ENCODE assay signal across 17 cellular contexts in the genomic region with DNA sequence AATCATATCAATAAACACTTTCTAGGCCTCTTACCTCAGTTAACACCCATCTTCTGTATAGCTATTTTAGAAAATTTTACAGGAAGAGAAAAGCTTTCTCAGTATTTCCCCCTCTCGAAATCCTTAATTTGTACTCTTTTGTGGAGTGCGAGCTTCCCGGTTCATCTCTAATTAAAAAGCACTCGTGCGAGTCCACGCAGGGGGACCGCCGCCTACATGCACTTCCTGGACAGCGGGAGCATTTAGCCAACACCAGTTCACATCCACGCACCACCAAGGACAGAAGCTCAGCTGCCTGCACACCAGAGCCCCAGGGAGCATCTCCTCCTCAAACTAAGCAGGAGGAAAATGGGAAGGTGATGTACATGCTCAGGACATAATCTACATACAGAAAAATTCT.
DNase-seq lines count a peak whose midpoint lies in the region; ATAC-seq, FAIRE-seq and TF ChIP-seq lines count a peak whose summit lies in the region.
"Had no signal": no experiment of that assay in that cellular context is flagged by ENCODE, and none has a peak within 500 bp of the region (broad histone marks: within the 10 kb centered on the region; RNA-seq: fewer than 3 reads in every experiment).

No MANE protein-coding gene starts in this region.

- no peak for ATAC-seq in right lobe of liver
- no peak for ATAC-seq in HepG2
- no peak for ATAC-seq in central memory CD8-positive, alpha-beta T cell (replicated peaks; ENCODE audit: extremely low read depth, poor library complexity, severe bottlenecking)
- no peak for ATAC-seq in natural killer cell treated with Interleukin-12 subunit alpha and Interleukin-12 subunit beta and Interleukin-15 and Interleukin-18, amount 100 ng/mL, for 72 hours
- ATAC-seq: lower lobe of right lung, right cardiac atrium, WTC11 had no signal

- peaks cover 50% of the 10 kb centered on the region for H3K4me1 Mint-ChIP-seq in central memory CD8-positive, alpha-beta T cell
- H3K4me1 Mint-ChIP-seq in natural killer cell treated with Interleukin-12 subunit alpha and Interleukin-12 subunit beta and Interleukin-15 and Interleukin-18, amount 100 ng/mL, for 72 hours (ENCODE audit: low read depth in 2 of 2) = peaks cover 42 to 54% of the 10 kb centered on the region in 2 donors

- peak overlapping the region; percentile 79 for H3K27ac Mint-ChIP-seq in central memory CD8-positive, alpha-beta T cell (ENCODE audit: low read depth)
- H3K27ac Mint-ChIP-seq in natural killer cell treated with Interleukin-12 subunit alpha and Interleukin-12 subunit beta and Interleukin-15 and Interleukin-18, amount 100 ng/mL, for 72 hours = peak overlapping the region; percentile 55 to 56
- H3K27ac Mint-ChIP-seq: WTC11 had no signal

- no peak for TF ChIP-seq RAD21 in HepG2 (CRISPR knock-in tag; IDR thresholded peaks at IDR 0.05)

- H3K27ac ChIP-seq in right lobe of liver = no peak overlapping the region
- H3K27ac ChIP-seq in HepG2 (ENCODE audit: extremely low read length, insufficient read depth, low read length) = no peak overlapping the region
- H3K27ac ChIP-seq: lower lobe of right lung had no signal

- H4K20me1 ChIP-seq in HepG2 (ENCODE audit: insufficient read depth, low read length) = no peaks in the 10 kb centered on the region

- H3K9me3 ChIP-seq in right lobe of liver (no peaks in the 10 kb centered on the region), HepG2 (ENCODE audit: low read length) (no peaks in the 10 kb centered on the region)
- H3K9me3 ChIP-seq: lower lobe of right lung had no signal

- H2AFZ ChIP-seq in HepG2 (ENCODE audit: low read length) = no peak overlapping the region

- TF ChIP-seq POLR2A in right lobe of liver (IDR thresholded peaks at IDR 0.05) (no peak), HepG2 (IDR thresholded peaks at IDR 0.05; ENCODE audit: insufficient read depth in 1 of 2, low read depth in 2 of 2, low read length in 2 of 2) (no peak)

- H3K27me3 ChIP-seq in right lobe of liver (no peaks in the 10 kb centered on the region), HepG2 (ENCODE audit: control insufficient read depth in 1 of 2, insufficient read depth in 2 of 2, low read length in 2 of 2) (peaks cover 4 to 44% of the 10 kb centered on the region in 2 experiments)

- H3K9me3 Mint-ChIP-seq in central memory CD8-positive, alpha-beta T cell = peaks cover 5% of the 10 kb centered on the region
- no peaks in the 10 kb centered on the region for H3K9me3 Mint-ChIP-seq in natural killer cell treated with Interleukin-12 subunit alpha and Interleukin-12 subunit beta and Interleukin-15 and Interleukin-18, amount 100 ng/mL, for 72 hours

- H3K4me3 ChIP-seq in right lobe of liver (no peak overlapping the region), HepG2 (replicated peaks in 1 of 3; ENCODE audit: insufficient read depth in 1 of 3, low read depth in 2 of 3, low read length in 3 of 3) (no peak overlapping the region)
- H3K4me3 ChIP-seq: lower lobe of right lung had no signal

- POLR2A ChIA-PET in HepG2 (lab: Yijun Ruan, JAX) = no interaction called here
- POLR2A ChIA-PET in HEK293T (lab: Yijun Ruan, JAX) = no interaction called here

- DNase-seq in right lobe of liver = peak in 2 of 3 donors; percentile 11 to 20
- no peak for DNase-seq in HepG2 (ENCODE audit: low spot score)
- no peak for DNase-seq in central memory CD8-positive, alpha-beta T cell (ENCODE audit: low spot score in 2 of 2)
- DNase-seq in natural killer cell treated with Interleukin-12 subunit alpha and Interleukin-12 subunit beta and Interleukin-15 and Interleukin-18, amount 100 ng/mL, for 72 hours (ENCODE audit: low spot score) = no peak
- DNase-seq in HEK293T (ENCODE audit: extremely low spot score) = no peak
- no peak for DNase-seq in DMS79 (lab: John Stamatoyannopoulos, UW)
- no peak for DNase-seq in NCI-H1105 (lab: John Stamatoyannopoulos, UW)
- DNase-seq in CD1c-positive myeloid dendritic cell (ENCODE audit: extremely low spot score) = no peak
- DNase-seq: DMS153; effector CD4-positive, alpha-beta T cell; glutamatergic neuron; NCI-H187 treated with DMSO at 0.1 percent for 48 hours; NCI-H510A; Right ventricle myocardium superior had no signal

- no peaks in the 10 kb centered on the region for H3K27me3 Mint-ChIP-seq in central memory CD8-positive, alpha-beta T cell
- no peaks in the 10 kb centered on the region for H3K27me3 Mint-ChIP-seq in natural killer cell treated with Interleukin-12 subunit alpha and Interleukin-12 subunit beta and Interleukin-15 and Interleukin-18, amount 100 ng/mL, for 72 hours

- no peak overlapping the region for H3K4me2 ChIP-seq in HepG2 (ENCODE audit: low read depth, low read length)

- H3K79me2 ChIP-seq in HepG2 (ENCODE audit: insufficient read depth, low read length) = no peaks in the 10 kb centered on the region

- H3K4me1 ChIP-seq in right lobe of liver = no peaks in the 10 kb centered on the region
- no peaks in the 10 kb centered on the region for H3K4me1 ChIP-seq in HepG2 (ENCODE audit: insufficient read depth, low read length)

- H3K36me3 Mint-ChIP-seq in central memory CD8-positive, alpha-beta T cell (ENCODE audit: insufficient read depth) = peaks cover 53% of the 10 kb centered on the region
- H3K36me3 Mint-ChIP-seq in natural killer cell treated with Interleukin-12 subunit alpha and Interleukin-12 subunit beta and Interleukin-15 and Interleukin-18, amount 100 ng/mL, for 72 hours = peaks cover 6% of the 10 kb centered on the region

- no peak overlapping the region for H3K9ac ChIP-seq in HepG2 (ENCODE audit: insufficient read depth, low read depth, low read length)

- intact Hi-C loops in right lobe of liver (cut with DNase I) = no loop called here
- intact Hi-C loops in HepG2 (cut with micrococcal nuclease; ENCODE audit: unreplicated experiment) = no loop called here

- WGBS in right lobe of liver (ENCODE audit: insufficient coverage, low coverage, low lambda C conversion rate, missing lambda C conversion rate) = 80% methylated on average over 9 of the region's 10 CpGs
- 49% methylated on average over 10 of the region's 10 CpGs for WGBS in HepG2 (ENCODE audit: low lambda C conversion rate)

- no peak overlapping the region for H3K4me3 Mint-ChIP-seq in central memory CD8-positive, alpha-beta T cell
- H3K4me3 Mint-ChIP-seq in natural killer cell treated with Interleukin-12 subunit alpha and Interleukin-12 subunit beta and Interleukin-15 and Interleukin-18, amount 100 ng/mL, for 72 hours = no peak overlapping the region
- H3K4me3 Mint-ChIP-seq: WTC11 had no signal

- in situ Hi-C loops in HepG2 (cut with HindIII; ENCODE audit: extremely low pct_ligation_motif_present, low pct_unique_long_range_greater_than_20kb) = no loop called here

- TF ChIP-seq CTCF in right lobe of liver (IDR thresholded peaks at IDR 0.05) = no peak
- no peak for TF ChIP-seq CTCF in HepG2 (CRISPR knock-in tag; IDR thresholded peaks at IDR 0.05)

- FAIRE-seq in HepG2 (lab: Jason Lieb, UNC) = no peak

- H3K36me3 ChIP-seq in right lobe of liver = no peaks in the 10 kb centered on the region
- no peaks in the 10 kb centered on the region for H3K36me3 ChIP-seq in HepG2 (replicated peaks in 1 of 2; ENCODE audit: control insufficient read depth in 1 of 2, insufficient read depth in 2 of 2, low read length in 2 of 2)

- no peak for TF ChIP-seq EP300 in HepG2 (IDR thresholded peaks at IDR 0.05; ENCODE audit: low read depth in 2 of 2, low read length in 2 of 2)
- no peak for TF ChIP-seq EP300 in HepG2 (CRISPR knock-in tag; IDR thresholded peaks at IDR 0.05; ENCODE audit: borderline replicate concordance)

- no TSS peak for BruUV-seq in HepG2 (replicated peaks; lab: Mats Ljungman, UMichigan)

- CTCF ChIA-PET in HepG2 (lab: Yijun Ruan, JAX; ENCODE audit: low intra/inter-chr PET ratio, low total read pairs) (no interaction called here), HEK293T (lab: Yijun Ruan, JAX) (no interaction called here)

TF ChIP-seq in HepG2, 621 proteins besides CTCF, POLR2A, EP300 and RAD21 (continues in another document):
- no peak for TF ChIP-seq RBFOX2 (IDR thresholded peaks at IDR 0.05; ENCODE audit: low read depth, low read length)
- TF ChIP-seq HOXD1 (CRISPR knock-in tag; IDR thresholded peaks at IDR 0.05) = no peak
- TF ChIP-seq LBX2 (CRISPR knock-in tag; IDR thresholded peaks at IDR 0.05; ENCODE audit: borderline replicate concordance) = no peak
- no peak for TF ChIP-seq ZNF331 (CRISPR knock-in tag; IDR thresholded peaks at IDR 0.05)
- TF ChIP-seq TOPORS (CRISPR knock-in tag; IDR thresholded peaks at IDR 0.05) = no peak
- TF ChIP-seq, protein P1, sequence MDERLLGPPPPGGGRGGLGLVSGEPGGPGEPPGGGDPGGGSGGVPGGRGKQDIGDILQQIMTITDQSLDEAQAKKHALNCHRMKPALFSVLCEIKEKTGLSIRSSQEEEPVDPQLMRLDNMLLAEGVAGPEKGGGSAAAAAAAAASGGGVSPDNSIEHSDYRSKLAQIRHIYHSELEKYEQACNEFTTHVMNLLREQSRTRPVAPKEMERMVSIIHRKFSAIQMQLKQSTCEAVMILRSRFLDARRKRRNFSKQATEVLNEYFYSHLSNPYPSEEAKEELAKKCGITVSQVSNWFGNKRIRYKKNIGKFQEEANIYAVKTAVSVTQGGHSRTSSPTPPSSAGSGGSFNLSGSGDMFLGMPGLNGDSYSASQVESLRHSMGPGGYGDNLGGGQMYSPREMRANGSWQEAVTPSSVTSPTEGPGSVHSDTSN (CRISPR knock-in tag; IDR thresholded peaks at IDR 0.05) = no peak

TF ChIP-seq in HEK293T, 16 proteins besides CTCF, POLR2A, EP300 and RAD21:
- no peak for TF ChIP-seq NFRKB (IDR thresholded peaks at IDR 0.05)
- TF ChIP-seq FOXM1 (IDR thresholded peaks at IDR 0.05; ENCODE audit: borderline replicate concordance) = no peak
- TF ChIP-seq ELF4 (IDR thresholded peaks at IDR 0.05) = no peak
- TF ChIP-seq LEF1 (IDR thresholded peaks at IDR 0.05; ENCODE audit: borderline replicate concordance) = no peak
- no peak for TF ChIP-seq L3MBTL2 (conservative IDR thresholded peaks at IDR 0.05)
- TF ChIP-seq ARNT (IDR thresholded peaks at IDR 0.05) = no peak
- no peak for TF ChIP-seq BHLHE40 (IDR thresholded peaks at IDR 0.05; ENCODE audit: borderline replicate concordance)
- no peak for TF ChIP-seq FOXK2 (IDR thresholded peaks at IDR 0.05)
- no peak for TF ChIP-seq FOXA1 (IDR thresholded peaks at IDR 0.05)
- TF ChIP-seq ZNF384 (IDR thresholded peaks at IDR 0.05) = no peak
- TF ChIP-seq CTBP1 (IDR thresholded peaks at IDR 0.05; ENCODE audit: borderline replicate concordance) = no peak

Comparison
In these comparisons a context has a peak if more than half of its experiments do, and no peak if none do; other contexts are left out.
1. DNase-seq: peak in right lobe of liver (2 of 3); none in HepG2 (single experiment), central memory CD8-positive, alpha-beta T cell (0 of 2), natural killer cell treated with Interleukin-12 subunit alpha and Interleukin-12 subunit beta and Interleukin-15 and Interleukin-18, amount 100 ng/mL, for 72 hours (single experiment), HEK293T (single experiment), DMS79 (single experiment), NCI-H1105 (single experiment) and CD1c-positive myeloid dendritic cell (single experiment).